Comparison of ENCODE assay signal across 15 cellular contexts in genomic region chr3:100427694-100428093, GRCh38. TPM values are rescaled to one million over a fixed set of nuclear protein-coding genes. Genes with fewer than 3 reads are reported as not detected.
A peak's percentile ranks its signal among the peaks of the same experiment; 100 is the strongest.
DNase-seq lines count a peak whose midpoint lies in the region; ATAC-seq and TF ChIP-seq lines count a peak whose summit lies in the region.
"Had no signal": no experiment of that assay in that cellular context is flagged by ENCODE, and none has a peak within 500 bp of the region (broad histone marks: within the 10 kb centered on the region; RNA-seq: fewer than 3 reads in every experiment).

No MANE protein-coding gene starts in this region.

- no peak overlapping the region for H3K4me2 ChIP-seq in hepatocyte
- H3K4me2 ChIP-seq: BLaER1, PC-9 had no signal

- 48% methylated on average over 2 of the region's 2 CpGs for WGBS in hepatocyte (ENCODE audit: low lambda C conversion rate, missing lambda C conversion rate)

- no peaks in the 10 kb centered on the region for H4K20me1 ChIP-seq in hepatocyte (ENCODE audit: insufficient read depth, poor library complexity, severe bottlenecking)
- H4K20me1 ChIP-seq: BLaER1 had no signal

- no peak for TF ChIP-seq CTCF in ascending aorta (IDR thresholded peaks at IDR 0.05)
- no peak for TF ChIP-seq CTCF in fibroblast of pulmonary artery (IDR thresholded peaks at IDR 0.05; ENCODE audit: low read length, missing control alignments)
- TF ChIP-seq CTCF in hepatocyte (IDR thresholded peaks at IDR 0.05; ENCODE audit: poor library complexity): no peak

- H3K4me1 ChIP-seq in ascending aorta (peaks cover 0 to 10% of the 10 kb centered on the region in 2 donors), hepatocyte (ENCODE audit: insufficient read depth) (peaks cover 26% of the 10 kb centered on the region)

- H3K9me3 ChIP-seq in ascending aorta: no peaks in the 10 kb centered on the region
- H3K9me3 ChIP-seq in hepatocyte (ENCODE audit: low read depth): no peaks in the 10 kb centered on the region
- H3K9me3 ChIP-seq: BLaER1 had no signal

- no peaks in the 10 kb centered on the region for H3K27me3 ChIP-seq in ascending aorta
- no peaks in the 10 kb centered on the region for H3K27me3 ChIP-seq in hepatocyte
- H3K27me3 ChIP-seq: BLaER1 had no signal

- H3K36me3 ChIP-seq in ascending aorta: no peaks in the 10 kb centered on the region
- H3K36me3 ChIP-seq in hepatocyte (replicated peaks; ENCODE audit: insufficient read depth, low read depth): no peaks in the 10 kb centered on the region
- H3K36me3 ChIP-seq: BLaER1 had no signal

- no peak for ATAC-seq in HG03045 (IDR thresholded peaks at IDR 0.05; ENCODE audit: unreplicated experiment)
- no peak for ATAC-seq in activated CD4-positive, CD25-positive, alpha-beta regulatory T cell treated with anti-CD3 and anti-CD28 coated beads, Interleukin-2, amount 50 U/mL, for 24 hours
- ATAC-seq: HepG2 had no signal

- intact Hi-C loops in ascending aorta (cut with DNase I): no loop called here

- no peaks in the 10 kb centered on the region for H3K79me2 ChIP-seq in hepatocyte

- DNase-seq in ascending aorta (ENCODE audit: low spot score in 2 of 2): no peak
- peak; percentile 79 for DNase-seq in fibroblast of pulmonary artery (ENCODE audit: low read depth)
- peak; percentile 34 for DNase-seq in hepatocyte (ENCODE audit: low spot score)
- DNase-seq in activated CD4-positive, alpha-beta T cell treated with anti-CD3 and anti-CD28 coated beads, Interleukin-2, amount 50 U/mL, for 1 hour: no peak
- no peak for DNase-seq in NCI-H526 treated with DMSO at 0.1 percent for 48 hours (lab: John Stamatoyannopoulos, UW)
- DNase-seq: CD8-positive, alpha-beta memory T cell; NCI-H1105 treated with DMSO at 0.1 percent for 48 hours; NCI-H187; NCI-H446; NCI-H748 treated with DMSO at 0.1 percent for 48 hours; PC-9 had no signal

- H2AFZ ChIP-seq in hepatocyte: no peak overlapping the region
- H2AFZ ChIP-seq: PC-9 had no signal

- H3K27ac ChIP-seq in ascending aorta (peak overlapping the region; percentile 15 to 22), hepatocyte (no peak overlapping the region)
- H3K27ac ChIP-seq: BLaER1, PC-9 had no signal

- H3K4me3 ChIP-seq in ascending aorta (peak overlapping the region in 1 of 2 donors; percentile 19), fibroblast of pulmonary artery (replicated peaks; ENCODE audit: low read depth, low read length) (no peak overlapping the region), hepatocyte (no peak overlapping the region)
- H3K4me3 ChIP-seq: BLaER1, PC-9 had no signal

- H3K9me2 ChIP-seq in hepatocyte (replicated peaks; ENCODE audit: insufficient read depth): no peaks in the 10 kb centered on the region

RNA-seq across cellular contexts. Expression of gene LNP1, which starts 26.4 kb away (rescaled TPM):
- total RNA-seq in ascending aorta (1.3 TPM), hepatocyte (4.3 and 5.8 TPM in 2 replicates)
- polyA plus RNA-seq in hepatocyte: 1.1 and 1.9 TPM in 2 replicates

RNA-seq across cellular contexts. Expression of gene TOMM70, which starts 26.8 kb away (rescaled TPM):
- total RNA-seq in ascending aorta: 16.4 TPM
- 65.6 and 75.7 TPM in 2 replicates for total RNA-seq in hepatocyte
- polyA plus RNA-seq in hepatocyte: 18.7 and 23.2 TPM in 2 replicates

Comparison
In these comparisons a context has a peak if more than half of its experiments do, and no peak if none do; other contexts are left out.
1. DNase-seq: peak in fibroblast of pulmonary artery (single experiment) and hepatocyte (single experiment); none in ascending aorta (0 of 2), activated CD4-positive, alpha-beta T cell treated with anti-CD3 and anti-CD28 coated beads, Interleukin-2, amount 50 U/mL, for 1 hour (single experiment) and NCI-H526 treated with DMSO at 0.1 percent for 48 hours (single experiment).